In genomic region chr3:12708584-12709192, GRCh38 we compare ENCODE assay signal across 15 cellular contexts. TPM values are rescaled to one million over a fixed set of nuclear protein-coding genes. Genes with fewer than 3 reads are reported as not detected.
DNase-seq lines count a peak whose midpoint lies in the region; ATAC-seq and TF ChIP-seq lines count a peak whose summit lies in the region.
"Had no signal": no experiment of that assay in that cellular context is flagged by ENCODE, and none has a peak within 500 bp of the region (broad histone marks: within the 10 kb centered on the region; RNA-seq: fewer than 3 reads in every experiment).

No MANE protein-coding gene starts in this region.

- peak; percentile 33 for TF ChIP-seq CTCF in AG09319 (IDR thresholded peaks at IDR 0.05; ENCODE audit: low read depth, low read length)
- TF ChIP-seq CTCF in choroid plexus epithelial cell (conservative IDR thresholded peaks at IDR 0.05; ENCODE audit: low read depth, low read length) = peak; percentile 56

- ATAC-seq in GM19395 (IDR thresholded peaks at IDR 0.05; ENCODE audit: unreplicated experiment) = no peak
- ATAC-seq in HG02885 (IDR thresholded peaks at IDR 0.05; ENCODE audit: poor library complexity, unreplicated experiment) = no peak
- ATAC-seq: activated T-helper 17 cell treated with anti-CD3 and anti-CD28 coated beads, Interleukin-2, amount 50 U/mL, for 72 hours; lower lobe of right lung; WTC11 had no signal

- H3K4me3 ChIP-seq in choroid plexus epithelial cell (ENCODE audit: low read depth, low read length) = no peak overlapping the region
- H3K4me3 ChIP-seq: lower lobe of right lung had no signal

- peak; percentile 54 for DNase-seq in AG09319 (ENCODE audit: extremely low read depth, low read depth)
- DNase-seq in M059J (ENCODE audit: low read depth) = peak; percentile 93
- peak; percentile 77 for DNase-seq in choroid plexus epithelial cell (ENCODE audit: low read depth)
- peak; percentile 96 for DNase-seq in myocyte (ENCODE audit: low read depth)
- DNase-seq in 8988T = no peak
- no peak for DNase-seq in activated CD8-positive, alpha-beta memory T cell treated with anti-CD3 and anti-CD28 coated beads for 24 hours
- DNase-seq: CD4-positive, alpha-beta memory T cell; effector CD8-positive, alpha-beta T cell; lower lobe of right lung; NCI-H1105; retina had no signal

RNA-seq across cellular contexts. Expression of gene RAF1, which starts 44.8 kb away (rescaled TPM):
- 78.0 and 106 TPM in 2 replicates for total RNA-seq in M059J (2014; rRNA removed; shearing (Covaris generic))
- 122 and 131 TPM in 2 replicates for total RNA-seq in myocyte
- polyA plus RNA-seq in myocyte (2012) = 74.2 TPM

RNA-seq across cellular contexts. Expression of gene TMEM40, which starts 50.4 kb away (rescaled TPM):
- 0.74 and 1.3 TPM in 2 replicates for total RNA-seq in M059J (2014; rRNA removed; shearing (Covaris generic))
- not detected in 2 replicates for total RNA-seq in myocyte
- polyA plus RNA-seq in myocyte (2012) = not detected
- total RNA-seq: activated T-helper 17 cell treated with anti-CD3 and anti-CD28 coated beads, Interleukin-2, amount 50 U/mL, for 72 hours; CD4-positive, alpha-beta memory T cell had no signal
- polyA plus RNA-seq: CD4-positive, alpha-beta memory T cell had no signal

Comparison
In these comparisons a context has a peak if more than half of its experiments do, and no peak if none do; other contexts are left out.
1. DNase-seq: peak in AG09319 (single experiment), M059J (single experiment), choroid plexus epithelial cell (single experiment) and myocyte (single experiment); none in 8988T (single experiment) and activated CD8-positive, alpha-beta memory T cell treated with anti-CD3 and anti-CD28 coated beads for 24 hours (single experiment).